ENCODE assay signal across 9 cellular contexts in the genomic region with DNA sequence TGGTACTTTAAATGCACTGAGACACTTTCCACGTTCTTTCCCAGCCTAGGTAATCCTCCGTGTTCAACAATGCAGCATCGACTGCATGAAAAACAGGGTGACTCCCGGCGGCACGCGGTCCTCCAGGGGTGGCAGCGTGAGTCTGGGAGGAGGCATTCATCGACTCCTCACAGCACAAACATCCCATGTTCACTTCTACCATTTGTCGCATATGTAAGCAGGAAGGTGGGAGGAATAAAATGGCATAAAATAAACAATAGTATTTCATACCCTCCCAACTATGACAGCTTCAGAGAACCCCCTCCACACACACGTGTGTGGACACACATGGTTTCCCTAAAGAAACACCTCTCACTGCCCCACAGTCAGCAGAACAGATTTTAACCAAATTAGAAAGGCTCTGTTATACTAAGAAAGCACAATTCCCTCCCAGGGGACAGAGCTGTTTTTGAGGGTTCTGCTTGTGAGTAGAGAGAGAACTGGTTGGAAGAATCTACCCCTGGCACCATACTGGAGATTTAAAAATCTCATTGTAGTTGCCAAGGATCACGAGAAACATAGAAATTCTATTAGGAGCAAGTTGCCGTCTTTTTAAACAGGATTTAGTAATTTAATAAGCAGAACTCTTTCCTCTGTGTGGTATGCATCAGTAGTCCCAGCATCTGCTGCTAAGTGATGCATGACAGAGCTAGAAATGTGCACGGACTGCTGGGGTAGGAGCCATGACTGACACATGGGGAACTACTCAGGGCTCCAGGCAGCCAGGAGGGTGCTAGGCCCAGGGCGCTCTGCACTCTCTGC. TPM values are rescaled to one million over a fixed set of nuclear protein-coding genes. Genes with fewer than 3 reads are reported as not detected.
DNase-seq lines count a peak whose midpoint lies in the region; ATAC-seq, FAIRE-seq and TF ChIP-seq lines count a peak whose summit lies in the region.
"Had no signal": no experiment of that assay in that cellular context is flagged by ENCODE, and none has a peak within 500 bp of the region (broad histone marks: within the 10 kb centered on the region; RNA-seq: fewer than 3 reads in every experiment).

No MANE protein-coding gene starts in this region.

- TF ChIP-seq CTCF in heart right ventricle (IDR thresholded peaks at IDR 0.05), result no peak
- no peak for TF ChIP-seq CTCF in thyroid gland (IDR thresholded peaks at IDR 0.05)

- H3K36me3 Mint-ChIP-seq in activated T-helper 1 cell treated with anti-CD3 and anti-CD28 coated beads, Interleukin-12 subunit alpha, Interleukin-12 subunit beta, Interleukin-2, Interleukin-4 antibody, amounts not matched to agents 30 ng/mL and 10 ng/mL and 1 ng/mL, durations not matched to agents 14 hours and 24 hours and 36 hours (ENCODE audit: low read depth), result peaks cover 8% of the 10 kb centered on the region

- no peaks in the 10 kb centered on the region for H3K9me3 Mint-ChIP-seq in activated T-helper 1 cell treated with anti-CD3 and anti-CD28 coated beads, Interleukin-12 subunit alpha, Interleukin-12 subunit beta, Interleukin-2, Interleukin-4 antibody, amounts not matched to agents 30 ng/mL and 10 ng/mL and 1 ng/mL, durations not matched to agents 14 hours and 24 hours and 36 hours

- peaks cover 12 to 64% (median 42%) of the 10 kb centered on the region in 9 donors for H3K4me1 ChIP-seq in heart right ventricle
- peaks cover 27 to 30% of the 10 kb centered on the region in 2 donors for H3K4me1 ChIP-seq in thyroid gland

- intact Hi-C loops in heart right ventricle (cut with DNase I), result loop anchor here in 5 of 10 donors (5.0 to 10.0 kb wide), 4 partner anchors 46 to 273 kb away; no protein-coding TSS in a partner anchor
- intact Hi-C loops in Right ventricle myocardium inferior (cut with DNase I), result no loop called here
- intact Hi-C loops in thyroid gland (cut with DNase I), result no loop called here
- intact Hi-C loops in activated T-helper 1 cell treated with anti-CD3 and anti-CD28 coated beads, Interleukin-12 subunit alpha, Interleukin-12 subunit beta, Interleukin-2, Interleukin-4 antibody, amounts not matched to agents 30 ng/mL and 10 ng/mL and 1 ng/mL, durations not matched to agents 14 hours and 24 hours and 36 hours (cut with micrococcal nuclease), result no loop called here

- H3K27me3 ChIP-seq in heart right ventricle (no peaks in the 10 kb centered on the region), thyroid gland (no peaks in the 10 kb centered on the region)

- TF ChIP-seq POLR2A in thyroid gland (IDR thresholded peaks at IDR 0.05), result no peak

- peak; percentile 31 for FAIRE-seq in RCC 7860 (lab: Jason Lieb, UNC)

- H3K4me3 ChIP-seq in heart right ventricle (no peak overlapping the region), thyroid gland (replicated peaks in 1 of 3) (no peak overlapping the region)
- H3K4me3 ChIP-seq: coronary artery had no signal

- H3K4me3 Mint-ChIP-seq in activated T-helper 1 cell treated with anti-CD3 and anti-CD28 coated beads, Interleukin-12 subunit alpha, Interleukin-12 subunit beta, Interleukin-2, Interleukin-4 antibody, amounts not matched to agents 30 ng/mL and 10 ng/mL and 1 ng/mL, durations not matched to agents 14 hours and 24 hours and 36 hours, result no peak overlapping the region

- no peaks in the 10 kb centered on the region for H3K9me3 ChIP-seq in heart right ventricle
- H3K9me3 ChIP-seq in thyroid gland, result no peaks in the 10 kb centered on the region

- H3K27ac Mint-ChIP-seq in activated T-helper 1 cell treated with anti-CD3 and anti-CD28 coated beads, Interleukin-12 subunit alpha, Interleukin-12 subunit beta, Interleukin-2, Interleukin-4 antibody, amounts not matched to agents 30 ng/mL and 10 ng/mL and 1 ng/mL, durations not matched to agents 14 hours and 24 hours and 36 hours, result no peak overlapping the region

- peaks cover 29% of the 10 kb centered on the region for H3K27me3 Mint-ChIP-seq in activated T-helper 1 cell treated with anti-CD3 and anti-CD28 coated beads, Interleukin-12 subunit alpha, Interleukin-12 subunit beta, Interleukin-2, Interleukin-4 antibody, amounts not matched to agents 30 ng/mL and 10 ng/mL and 1 ng/mL, durations not matched to agents 14 hours and 24 hours and 36 hours (ENCODE audit: insufficient read depth)

- H3K36me3 ChIP-seq in heart right ventricle (peaks cover 0 to 15% (median 0%) of the 10 kb centered on the region in 9 donors), thyroid gland (no peaks in the 10 kb centered on the region)

- 55 to 64% methylated on average over 15 of the region's 15 CpGs for WGBS in heart right ventricle, 2 donors
- WGBS in thyroid gland, 2 donors, result 37 to 49% methylated on average over 15 of the region's 15 CpGs

- H3K4me1 Mint-ChIP-seq in activated T-helper 1 cell treated with anti-CD3 and anti-CD28 coated beads, Interleukin-12 subunit alpha, Interleukin-12 subunit beta, Interleukin-2, Interleukin-4 antibody, amounts not matched to agents 30 ng/mL and 10 ng/mL and 1 ng/mL, durations not matched to agents 14 hours and 24 hours and 36 hours (ENCODE audit: low read depth), result peaks cover 28% of the 10 kb centered on the region

- ATAC-seq in heart right ventricle (no peak), Right ventricle myocardium inferior (no peak), HG03103 (IDR thresholded peaks at IDR 0.05; ENCODE audit: low read depth, unreplicated experiment) (peak; percentile 62)

- H3K27ac ChIP-seq in heart right ventricle, result peak overlapping the region in 6 of 10 donors; percentile 2 to 96 (median 28)
- H3K27ac ChIP-seq in thyroid gland, result peak overlapping the region; percentile 43 to 56 (median 53)
- H3K27ac ChIP-seq: coronary artery had no signal

- DNase-seq in heart right ventricle (no peak), Right ventricle myocardium inferior (ENCODE audit: missing footprints) (no peak), RCC 7860 (ENCODE audit: low spot score) (peak; percentile 64), thyroid gland (peak; percentile 47 to 64), AG08396 (ENCODE audit: low spot score) (no peak), NCI-H1436 treated with DMSO at 0.1 percent for 48 hours (lab: John Stamatoyannopoulos, UW) (no peak)
- DNase-seq in activated T-helper 1 cell treated with anti-CD3 and anti-CD28 coated beads, Interleukin-12 subunit alpha, Interleukin-12 subunit beta, Interleukin-2, Interleukin-4 antibody, amounts not matched to agents 30 ng/mL and 10 ng/mL and 1 ng/mL, durations not matched to agents 14 hours and 24 hours and 36 hours (ENCODE audit: low spot score), result no peak

RNA-seq across cellular contexts. Expression of gene FAM43A, which starts 6.0 kb away (rescaled TPM):
- total RNA-seq in heart right ventricle, result 10 to 100 TPM in 9 of 10 donors, 1 to 10 TPM in 1; 9.2 to 61.7 (median 19.8) TPM
- polyA plus RNA-seq in heart right ventricle, result 10 to 100 TPM in 1 of 2 donors, 1 to 10 TPM in 1; 8.9 to 15.4 TPM
- total RNA-seq in Right ventricle myocardium inferior, result 15.7 TPM
- 10 to 100 TPM; 16.8 to 33.9 (median 22.4) TPM for total RNA-seq in thyroid gland
- 13.0 and 13.1 TPM in 2 replicates for total RNA-seq in activated T-helper 1 cell treated with anti-CD3 and anti-CD28 coated beads, Interleukin-12 subunit alpha, Interleukin-12 subunit beta, Interleukin-2, Interleukin-4 antibody, amounts not matched to agents 30 ng/mL and 10 ng/mL and 1 ng/mL, durations not matched to agents 14 hours and 24 hours and 36 hours

RNA-seq across cellular contexts. Expression of gene LSG1, which starts 19.7 kb away (rescaled TPM):
- total RNA-seq in heart right ventricle (10 to 100 TPM; 11.9 to 22.1 (median 18.9) TPM), Right ventricle myocardium inferior (20.9 TPM), thyroid gland (10 to 100 TPM; 34.8 to 60.3 (median 49.7) TPM)
- 10 to 100 TPM; 11.3 to 17.9 TPM for polyA plus RNA-seq in heart right ventricle
- total RNA-seq in activated T-helper 1 cell treated with anti-CD3 and anti-CD28 coated beads, Interleukin-12 subunit alpha, Interleukin-12 subunit beta, Interleukin-2, Interleukin-4 antibody, amounts not matched to agents 30 ng/mL and 10 ng/mL and 1 ng/mL, durations not matched to agents 14 hours and 24 hours and 36 hours, result 65.1 and 66.3 TPM in 2 replicates

RNA-seq across cellular contexts. Expression of gene TMEM44, which starts 58.5 kb away (rescaled TPM):
- total RNA-seq in heart right ventricle (1 to 10 TPM; 3.1 to 9.5 (median 4.5) TPM), Right ventricle myocardium inferior (6.1 TPM), thyroid gland (10 to 100 TPM in 2 of 4 donors, 1 to 10 TPM in 2; 6.3 to 11.0 (median 9.7) TPM)
- 10 to 100 TPM in 1 of 2 donors, 1 to 10 TPM in 1; 8.2 to 21.9 TPM for polyA plus RNA-seq in heart right ventricle
- 2.1 and 2.4 TPM in 2 replicates for total RNA-seq in activated T-helper 1 cell treated with anti-CD3 and anti-CD28 coated beads, Interleukin-12 subunit alpha, Interleukin-12 subunit beta, Interleukin-2, Interleukin-4 antibody, amounts not matched to agents 30 ng/mL and 10 ng/mL and 1 ng/mL, durations not matched to agents 14 hours and 24 hours and 36 hours

Comparison
In these comparisons a context has a peak if more than half of its experiments do, and no peak if none do; other contexts are left out.
1. DNase-seq: peak in RCC 7860 (single experiment) and thyroid gland (2 of 2); none in heart right ventricle (0 of 2), Right ventricle myocardium inferior (single experiment), AG08396 (single experiment), activated T-helper 1 cell treated with anti-CD3 and anti-CD28 coated beads, Interleukin-12 subunit alpha, Interleukin-12 subunit beta, Interleukin-2, Interleukin-4 antibody, amounts not matched to agents 30 ng/mL and 10 ng/mL and 1 ng/mL, durations not matched to agents 14 hours and 24 hours and 36 hours (single experiment) and NCI-H1436 treated with DMSO at 0.1 percent for 48 hours (single experiment).